ENCODE assay signal across 8 cellular contexts in genomic region chr19:38337360-38337653, GRCh38. TPM values are rescaled to one million over a fixed set of nuclear protein-coding genes. Genes with fewer than 3 reads are reported as not detected.
DNase-seq lines count a peak whose midpoint lies in the region; ATAC-seq, FAIRE-seq and TF ChIP-seq lines count a peak whose summit lies in the region.

No MANE protein-coding gene starts in this region.

- CTCF ChIA-PET in IMR-90 (lab: Yijun Ruan, JAX), result no interaction called here

- peaks cover 5% of the 10 kb centered on the region; the same call in 1 of the 2 replicates for H3K9me1 ChIP-seq in IMR-90 (ENCODE audit: insufficient read depth, low read length)

- H3K36me3 ChIP-seq in IMR-90 (ENCODE audit: control insufficient read depth, insufficient read depth, low read length) (no peaks in the 10 kb centered on the region), bronchial epithelial cell (ENCODE audit: control insufficient read depth, insufficient read depth, low read length) (peaks cover 6% of the 10 kb centered on the region)

- TF ChIP-seq POLR2A in IMR-90 (IDR thresholded peaks at IDR 0.05; ENCODE audit: low read depth, low read length), result no peak

- no peak overlapping the region for H4K5ac ChIP-seq in IMR-90 (ENCODE audit: low read depth, low read length)

- POLR2A ChIA-PET in IMR-90 (lab: Charles Lee; ENCODE audit: unreplicated experiment), result no interaction called here
- POLR2A ChIA-PET in naive thymus-derived CD8-positive, alpha-beta T cell (lab: Charles Lee), result interaction anchor here (1.8 to 4.1 kb wide), 3 partner anchors 38 to 430 kb away, joined by 7 to 56 read pairs (median 9); partner anchors contain the start of genes FAM98C, PSMD8, SIPA1L3 and WDR87

- ATAC-seq in IMR-90 (ENCODE audit: low read depth) (no peak), GM18907 (IDR thresholded peaks at IDR 0.05; ENCODE audit: unreplicated experiment) (no peak)
- ATAC-seq in naive thymus-derived CD8-positive, alpha-beta T cell, result no peak

- H3K4me3 ChIP-seq in AG09309 (ENCODE audit: control insufficient read depth, low read depth, low read length), result peak overlapping the region; percentile 67; the same call in 1 of the 2 replicates
- no peak overlapping the region for H3K4me3 ChIP-seq in IMR-90 (ENCODE audit: insufficient read depth, low read depth, low read length)
- peak overlapping the region; percentile 92 for H3K4me3 ChIP-seq in bronchial epithelial cell (ENCODE audit: low read depth, low read length)

- H3K36me3 Mint-ChIP-seq in naive thymus-derived CD8-positive, alpha-beta T cell, result no peaks in the 10 kb centered on the region

- H3K4ac ChIP-seq in IMR-90 (ENCODE audit: low read depth, low read length), result no peak overlapping the region

- H3K4me1 Mint-ChIP-seq in naive thymus-derived CD8-positive, alpha-beta T cell, result peaks cover 12 to 35% (median 22%) of the 10 kb centered on the region in 4 donors

- H4K20me1 ChIP-seq in IMR-90 (ENCODE audit: insufficient read depth, low read length), result no peaks in the 10 kb centered on the region

- H3K4me2 ChIP-seq in IMR-90 (ENCODE audit: low read depth, low read length), result no peak overlapping the region; the same call in 1 of the 2 replicates

- no peaks in the 10 kb centered on the region for H3K27me3 Mint-ChIP-seq in naive thymus-derived CD8-positive, alpha-beta T cell

- in situ Hi-C loops in IMR-90 (cut with MboI; ENCODE audit: low sequenced_read_pairs), result loop anchor here (10.0 kb wide), 1 partner anchor 443 kb away; no protein-coding TSS in a partner anchor

- no peak overlapping the region for H3K9ac ChIP-seq in IMR-90 (ENCODE audit: low read depth, low read length)

- H3K23ac ChIP-seq in IMR-90 (ENCODE audit: low read depth, low read length), result no peak overlapping the region

- H3K9me3 Mint-ChIP-seq in naive thymus-derived CD8-positive, alpha-beta T cell, result no peaks in the 10 kb centered on the region

- H2AK9ac ChIP-seq in IMR-90 (replicated peaks; ENCODE audit: low read depth, low read length, poor library complexity), result peak overlapping the region; percentile 37

- dilution Hi-C loops in IMR-90 (cut with HindIII; ENCODE audit: low sequenced_read_pairs, unreplicated experiment), result no loop called here

- peak overlapping the region; percentile 85 for H2AFZ ChIP-seq in IMR-90 (replicated peaks; ENCODE audit: low read length, poor library complexity)

- peak overlapping the region; percentile 88 to 100 (median 98) for H3K27ac Mint-ChIP-seq in naive thymus-derived CD8-positive, alpha-beta T cell

- no peak overlapping the region for H3K14ac ChIP-seq in IMR-90 (replicated peaks; ENCODE audit: low read depth, low read length)

- no peak overlapping the region for H2BK15ac ChIP-seq in IMR-90 (ENCODE audit: low read depth, low read length)

- no peaks in the 10 kb centered on the region for H3K9me3 ChIP-seq in IMR-90 (ENCODE audit: control insufficient read depth, insufficient read depth, low read length)

- H4K8ac ChIP-seq in IMR-90 (ENCODE audit: low read depth in 2 of 2, low read length in 2 of 2), result 0 out of 4 replicates have a peak overlapping the region, but pooled peaks of 1 of the 2 experiments have one; percentile 40

- H2BK120ac ChIP-seq in IMR-90 (ENCODE audit: low read depth, low read length), result no peak overlapping the region

- H2BK20ac ChIP-seq in IMR-90 (ENCODE audit: low read depth, low read length), result no peak overlapping the region

- H3K18ac ChIP-seq in IMR-90 (ENCODE audit: low read depth, low read length), result no peak overlapping the region

- DNase-seq in AG09309 (ENCODE audit: low read depth) (no peak), IMR-90 (no peak), bronchial epithelial cell (ENCODE audit: low read depth) (no peak), NOMO-1 treated with dmso at 0.1 percent for 144 hours (lab: John Stamatoyannopoulos, UW; ENCODE audit: unreplicated experiment) (no peak), dermis blood vessel endothelial cell (no peak), C1 segment of cervical spinal cord (lab: John Stamatoyannopoulos, UW) (no peak)
- peak in 1 of 10 donors; percentile 64 for DNase-seq in naive thymus-derived CD8-positive, alpha-beta T cell

- H3K27ac ChIP-seq in IMR-90 (ENCODE audit: insufficient read depth, low read length), result no peak overlapping the region

- WGBS in IMR-90 (ENCODE audit: extremely low coverage in 2 of 2, insufficient read length in 1 of 2), 2 experiments, result no CpG with 5 or more reads among the region's 10 CpGs

- H3K4me1 ChIP-seq in IMR-90 (ENCODE audit: control insufficient read depth, insufficient read depth, low read length), result no peaks in the 10 kb centered on the region

- no peak overlapping the region for H3K56ac ChIP-seq in IMR-90 (ENCODE audit: extremely low read depth, insufficient read depth, low read length)

- intact Hi-C loops in IMR-90 (cut with micrococcal nuclease), result loop anchor here (2.0 kb wide), 2 partner anchors 37 to 435 kb away; partner anchors contain the start of gene PSMD8

- no peaks in the 10 kb centered on the region; a peak in 1 of 4 replicates for H3K79me1 ChIP-seq in IMR-90 (ENCODE audit: low read depth in 1 of 2, low read length in 2 of 2)

- H3K27me3 ChIP-seq in IMR-90 (ENCODE audit: control insufficient read depth, insufficient read depth, low read length) (no peaks in the 10 kb centered on the region), bronchial epithelial cell (ENCODE audit: control insufficient read depth, insufficient read depth, low read length) (no peaks in the 10 kb centered on the region)

- BruUV-seq in IMR-90 (replicated peaks; lab: Mats Ljungman, UMichigan), result no TSS peak

- TF ChIP-seq CTCF in AG09309 (IDR thresholded peaks at IDR 0.05; ENCODE audit: control insufficient read depth, insufficient read depth, low read depth, low read length, missing control alignments) (no peak), IMR-90 (conservative IDR thresholded peaks at IDR 0.05; ENCODE audit: low read depth, low read length) (no peak), bronchial epithelial cell (IDR thresholded peaks at IDR 0.05; ENCODE audit: insufficient read depth, low read length, severe bottlenecking) (no peak)

- H2AK5ac ChIP-seq in IMR-90 (ENCODE audit: low read depth, low read length), result 0 out of 2 replicates have a peak overlapping the region, but pooled peaks have one; percentile 58

- TF ChIP-seq RAD21 in IMR-90 (IDR thresholded peaks at IDR 0.05; ENCODE audit: low read length), result no peak

- H4K91ac ChIP-seq in IMR-90 (ENCODE audit: insufficient read depth, low read depth, low read length), result no peak overlapping the region

- FAIRE-seq in bronchial epithelial cell (lab: Jason Lieb, UNC), result no peak

- no peak overlapping the region for H2BK5ac ChIP-seq in IMR-90 (ENCODE audit: low read depth, low read length, poor library complexity, severe bottlenecking)

- H3K4me3 Mint-ChIP-seq in naive thymus-derived CD8-positive, alpha-beta T cell, result peak overlapping the region; percentile 88 to 99 (median 94)

TF ChIP-seq in IMR-90, 13 proteins besides CTCF, POLR2A, EP300 and RAD21:
- TF ChIP-seq BHLHE40 (IDR thresholded peaks at IDR 0.05; ENCODE audit: low read depth, low read length) (no peak), FOS (IDR thresholded peaks at IDR 0.05; ENCODE audit: low read depth, low read length) (no peak)

RNA-seq across cellular contexts. Expression of gene CATSPERG, which starts 1.7 kb away (rescaled TPM):
- total RNA-seq in IMR-90 (2012; rRNA removed), result 0.18 TPM in 1 of 2 replicates, not detected in the other
- polyA plus RNA-seq in IMR-90 (2012; rRNA removed), result 0.16 and 0.34 TPM in 2 replicates
- polyA plus RNA-seq in IMR-90 (2012; cell fraction: cytosol; rRNA removed), result 0.08 and 0.21 TPM in 2 replicates
- polyA plus RNA-seq in IMR-90 (2012; cell fraction: nucleus; rRNA removed; ENCODE audit: low replicate concordance), result 1.1 and 1.9 TPM in 2 replicates
- 3.5 and 5.0 TPM in 2 replicates for total RNA-seq in bronchial epithelial cell
- 10 to 100 TPM; 23.5 to 24.5 TPM for total RNA-seq in naive thymus-derived CD8-positive, alpha-beta T cell
- 1 to 10 TPM in 2 of 3 donors, under 1 TPM in 1; 0.76 to 6.6 (median 2.9) TPM for polyA plus RNA-seq in naive thymus-derived CD8-positive, alpha-beta T cell
- 2.0 and 6.1 TPM in 2 replicates for total RNA-seq in dermis blood vessel endothelial cell

RNA-seq across cellular contexts. Expression of gene KCNK6, which starts 17.7 kb away (rescaled TPM):
- 2.7 and 2.8 TPM in 2 replicates for total RNA-seq in IMR-90 (2012; rRNA removed)
- 3.9 and 4.5 TPM in 2 replicates for polyA plus RNA-seq in IMR-90 (2012; rRNA removed)
- 3.3 and 4.2 TPM in 2 replicates for polyA plus RNA-seq in IMR-90 (2012; cell fraction: cytosol; rRNA removed)
- 2.9 and 3.1 TPM in 2 replicates for polyA plus RNA-seq in IMR-90 (2012; cell fraction: nucleus; rRNA removed; ENCODE audit: low replicate concordance)
- 19.0 and 27.8 TPM in 2 replicates for total RNA-seq in bronchial epithelial cell
- total RNA-seq in naive thymus-derived CD8-positive, alpha-beta T cell, result 1 to 10 TPM; 6.6 to 6.8 TPM
- 1 to 10 TPM; 1.1 to 3.1 (median 1.2) TPM for polyA plus RNA-seq in naive thymus-derived CD8-positive, alpha-beta T cell
- total RNA-seq in dermis blood vessel endothelial cell, result 8.7 and 10.2 TPM in 2 replicates

RNA-seq across cellular contexts. Expression of gene YIF1B, which starts 21.6 kb away (rescaled TPM):
- total RNA-seq in IMR-90 (2012; rRNA removed), result 72.2 and 78.9 TPM in 2 replicates
- polyA plus RNA-seq in IMR-90 (2012; rRNA removed), result 162 and 165 TPM in 2 replicates
- polyA plus RNA-seq in IMR-90 (2012; cell fraction: cytosol; rRNA removed), result 95.0 and 225 TPM in 2 replicates
- 92.8 and 241 TPM in 2 replicates for polyA plus RNA-seq in IMR-90 (2012; cell fraction: nucleus; rRNA removed; ENCODE audit: low replicate concordance)
- total RNA-seq in bronchial epithelial cell, result 30.0 and 51.5 TPM in 2 replicates
- 10 to 100 TPM; 33.7 to 36.4 TPM for total RNA-seq in naive thymus-derived CD8-positive, alpha-beta T cell
- 10 to 100 TPM; 40.7 to 47.8 (median 44.9) TPM for polyA plus RNA-seq in naive thymus-derived CD8-positive, alpha-beta T cell
- 76.6 and 97.3 TPM in 2 replicates for total RNA-seq in dermis blood vessel endothelial cell

RNA-seq across cellular contexts. Expression of gene C19orf33, which starts 33.3 kb away (rescaled TPM):
- 1.4 TPM in 1 of 2 replicates, not detected in the other for total RNA-seq in IMR-90 (2012; rRNA removed)
- 0.80 and 0.96 TPM in 2 replicates for polyA plus RNA-seq in IMR-90 (2012; rRNA removed)
- polyA plus RNA-seq in IMR-90 (2012; cell fraction: cytosol; rRNA removed), result 0.44 and 3.1 TPM in 2 replicates
- polyA plus RNA-seq in IMR-90 (2012; cell fraction: nucleus; rRNA removed; ENCODE audit: low replicate concordance), result not detected in 2 replicates
- 266 and 612 TPM in 2 replicates for total RNA-seq in bronchial epithelial cell
- total RNA-seq in naive thymus-derived CD8-positive, alpha-beta T cell, result 1 to 10 TPM in 1 of 2 experiments, not detected in 1; 1.2 TPM
- 1 to 10 TPM in 1 of 3 donors, not detected in 2; 1.1 TPM for polyA plus RNA-seq in naive thymus-derived CD8-positive, alpha-beta T cell
- 14.8 TPM in 1 of 2 replicates, not detected in the other for total RNA-seq in dermis blood vessel endothelial cell

RNA-seq across cellular contexts. Expression of gene PSMD8, which starts 37.1 kb away (rescaled TPM):
- total RNA-seq in IMR-90 (2012; rRNA removed) (502 and 644 TPM in 2 replicates), bronchial epithelial cell (209 and 260 TPM in 2 replicates), dermis blood vessel endothelial cell (251 and 344 TPM in 2 replicates)
- polyA plus RNA-seq in IMR-90 (2012; rRNA removed), result 475 and 538 TPM in 2 replicates
- 171 and 501 TPM in 2 replicates for polyA plus RNA-seq in IMR-90 (2012; cell fraction: cytosol; rRNA removed)
- 160 and 200 TPM in 2 replicates for polyA plus RNA-seq in IMR-90 (2012; cell fraction: nucleus; rRNA removed; ENCODE audit: low replicate concordance)
- total RNA-seq in naive thymus-derived CD8-positive, alpha-beta T cell, result 10 to 100 TPM; 73.8 to 80.7 TPM
- 100 to 1,000 TPM; 137 to 139 (median 137) TPM for polyA plus RNA-seq in naive thymus-derived CD8-positive, alpha-beta T cell
